Comparison of ENCODE assay signal across 8 cellular contexts in the genomic region with DNA sequence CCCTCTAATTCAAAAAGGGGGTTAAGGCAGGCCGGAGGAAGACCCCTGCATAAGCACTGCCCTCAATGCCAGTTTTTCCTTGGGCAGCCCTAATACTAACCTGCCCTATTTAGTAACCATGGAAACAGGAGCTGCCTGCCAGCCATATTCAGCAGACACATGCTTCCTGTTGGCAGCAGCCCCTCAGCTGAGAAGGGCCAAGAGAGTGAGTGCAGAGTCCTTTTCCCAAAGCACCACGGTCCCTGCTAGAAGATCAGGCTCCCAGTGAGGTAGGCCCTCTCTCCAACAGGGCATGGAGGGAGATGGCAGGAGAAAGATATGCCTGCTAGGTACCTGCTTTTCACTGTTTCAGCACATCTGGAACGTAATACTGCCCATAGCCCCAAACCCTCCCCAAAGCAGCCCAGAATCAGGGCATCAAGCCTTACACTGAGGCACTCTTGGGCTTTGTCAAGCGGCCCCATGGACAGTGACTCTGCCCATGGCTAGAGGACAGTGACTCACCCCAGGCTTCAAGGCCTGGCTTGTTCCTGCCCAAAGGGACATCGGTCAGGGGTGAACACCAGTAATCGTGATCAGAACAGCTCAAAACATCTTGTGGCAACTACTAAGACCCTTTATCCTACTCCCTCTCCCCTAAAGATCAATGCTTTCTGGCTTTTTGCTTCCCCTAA.
DNase-seq lines count a peak whose midpoint lies in the region; ATAC-seq and TF ChIP-seq lines count a peak whose summit lies in the region.

No MANE protein-coding gene starts in this region.

- no peaks in the 10 kb centered on the region for H3K9me3 ChIP-seq in Panc1 (ENCODE audit: control insufficient read depth, insufficient read depth, low read depth, low read length)

- DNase-seq in DMS153 treated with DMSO at 0.1 percent for 48 hours (lab: John Stamatoyannopoulos, UW; ENCODE audit: unreplicated experiment), result peak; percentile 21
- no peak for DNase-seq in Panc1 (ENCODE audit: low read depth, low spot score)
- peak; percentile 57 for DNase-seq in fibroblast of the aortic adventitia (ENCODE audit: low read depth)
- peak in 9 of 10 donors; percentile 24 to 93 (median 61) for DNase-seq in posterior cingulate gyrus
- DNase-seq in islet precursor cell, result no peak
- DNase-seq in activated T-cell treated with anti-CD3 and anti-CD28 coated beads, Interleukin-2, amount 50 U/mL, for 1 hour, result no peak
- no peak for DNase-seq in activated naive CD4-positive, alpha-beta T cell treated with Interleukin-2 at 50 U/mL for 16 hours
- no peak for DNase-seq in stimulated activated CD4-positive, alpha-beta T cell treated with anti-CD3 and anti-CD28 coated beads, Interleukin-4, amount 100 ng/mL, for 4 hours

- no peaks in the 10 kb centered on the region for H3K36me3 ChIP-seq in Panc1 (ENCODE audit: control insufficient read depth, insufficient read depth, low read length)

- peak overlapping the region; percentile 93 for H3K27ac ChIP-seq in Panc1 (ENCODE audit: low read length)

- no TSS peak for BruUV-seq in Panc1 (replicated peaks; lab: Mats Ljungman, UMichigan)

- POLR2A ChIA-PET in Panc1 (lab: Charles Lee), result no interaction called here

- intact Hi-C loops in Panc1 (cut with micrococcal nuclease; ENCODE audit: unreplicated experiment), result loop anchor here (10.0 kb wide), 1 partner anchor 182 kb away; no protein-coding TSS in a partner anchor
- intact Hi-C loops in posterior cingulate gyrus (cut with DNase I), result no loop called here

- H3K4me3 ChIP-seq in Panc1 (ENCODE audit: low read depth in 2 of 2, low read length in 2 of 2), result 0 out of 4 replicates have a peak overlapping the region, but pooled peaks of 1 of the 2 experiments have one; percentile 6
- no peak overlapping the region for H3K4me3 ChIP-seq in fibroblast of the aortic adventitia (ENCODE audit: low read depth, low read length)

- ATAC-seq in Panc1, result peak; percentile 39

- TF ChIP-seq CTCF in Panc1 (IDR thresholded peaks at IDR 0.05) (no peak), fibroblast of the aortic adventitia (IDR thresholded peaks at IDR 0.05; ENCODE audit: insufficient read depth, low read length) (no peak)

- H3K4me1 ChIP-seq in Panc1 (ENCODE audit: control insufficient read depth, insufficient read depth, low read length), result peaks cover 77% of the 10 kb centered on the region

- no peaks in the 10 kb centered on the region for H3K27me3 ChIP-seq in Panc1 (ENCODE audit: control insufficient read depth, insufficient read depth, low read length)

- CTCF ChIA-PET in Panc1 (lab: Charles Lee), result interaction anchor here (0.8 to 1.1 kb wide), 2 partner anchors 228 to 233 kb away, joined by 3 to 4 read pairs; no protein-coding TSS in a partner anchor

- in situ Hi-C loops in Panc1 (cut with HindIII; ENCODE audit: low pct_unique_long_range_greater_than_20kb, low sequenced_read_pairs), result no loop called here

Comparison
In these comparisons a context has a peak if more than half of its experiments do, and no peak if none do; other contexts are left out.
1. DNase-seq: peak in DMS153 treated with DMSO at 0.1 percent for 48 hours (single experiment), fibroblast of the aortic adventitia (single experiment) and posterior cingulate gyrus (9 of 10); none in Panc1 (single experiment), islet precursor cell (single experiment), activated T-cell treated with anti-CD3 and anti-CD28 coated beads, Interleukin-2, amount 50 U/mL, for 1 hour (single experiment), activated naive CD4-positive, alpha-beta T cell treated with Interleukin-2 at 50 U/mL for 16 hours (single experiment) and stimulated activated CD4-positive, alpha-beta T cell treated with anti-CD3 and anti-CD28 coated beads, Interleukin-4, amount 100 ng/mL, for 4 hours (0 of 2).